ENCODE assay signal across 1 cellular context in genomic region chr3:146259880-146260589, GRCh38.
TF ChIP-seq lines count a peak whose summit lies in the region.

No MANE protein-coding gene starts in this region.

TF ChIP-seq in HCT116, 20 proteins besides CTCF, POLR2A, EP300 and RAD21 (continued from another document):
- TF ChIP-seq, protein P1, sequence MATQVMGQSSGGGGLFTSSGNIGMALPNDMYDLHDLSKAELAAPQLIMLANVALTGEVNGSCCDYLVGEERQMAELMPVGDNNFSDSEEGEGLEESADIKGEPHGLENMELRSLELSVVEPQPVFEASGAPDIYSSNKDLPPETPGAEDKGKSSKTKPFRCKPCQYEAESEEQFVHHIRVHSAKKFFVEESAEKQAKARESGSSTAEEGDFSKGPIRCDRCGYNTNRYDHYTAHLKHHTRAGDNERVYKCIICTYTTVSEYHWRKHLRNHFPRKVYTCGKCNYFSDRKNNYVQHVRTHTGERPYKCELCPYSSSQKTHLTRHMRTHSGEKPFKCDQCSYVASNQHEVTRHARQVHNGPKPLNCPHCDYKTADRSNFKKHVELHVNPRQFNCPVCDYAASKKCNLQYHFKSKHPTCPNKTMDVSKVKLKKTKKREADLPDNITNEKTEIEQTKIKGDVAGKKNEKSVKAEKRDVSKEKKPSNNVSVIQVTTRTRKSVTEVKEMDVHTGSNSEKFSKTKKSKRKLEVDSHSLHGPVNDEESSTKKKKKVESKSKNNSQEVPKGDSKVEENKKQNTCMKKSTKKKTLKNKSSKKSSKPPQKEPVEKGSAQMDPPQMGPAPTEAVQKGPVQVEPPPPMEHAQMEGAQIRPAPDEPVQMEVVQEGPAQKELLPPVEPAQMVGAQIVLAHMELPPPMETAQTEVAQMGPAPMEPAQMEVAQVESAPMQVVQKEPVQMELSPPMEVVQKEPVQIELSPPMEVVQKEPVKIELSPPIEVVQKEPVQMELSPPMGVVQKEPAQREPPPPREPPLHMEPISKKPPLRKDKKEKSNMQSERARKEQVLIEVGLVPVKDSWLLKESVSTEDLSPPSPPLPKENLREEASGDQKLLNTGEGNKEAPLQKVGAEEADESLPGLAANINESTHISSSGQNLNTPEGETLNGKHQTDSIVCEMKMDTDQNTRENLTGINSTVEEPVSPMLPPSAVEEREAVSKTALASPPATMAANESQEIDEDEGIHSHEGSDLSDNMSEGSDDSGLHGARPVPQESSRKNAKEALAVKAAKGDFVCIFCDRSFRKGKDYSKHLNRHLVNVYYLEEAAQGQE (IDR thresholded peaks at IDR 0.05; ENCODE audit: low read depth), result no peak
